Comparison of ENCODE assay signal across 1 cellular context in genomic region chr1:174995121-174995520, GRCh38.
TF ChIP-seq lines count a peak whose summit lies in the region.

No MANE protein-coding gene starts in this region.

TF ChIP-seq in HepG2, 621 proteins besides CTCF, POLR2A, EP300 and RAD21 (continued from another document and continues in another):
- no peak for TF ChIP-seq ZNF281 (CRISPR knock-in tag; IDR thresholded peaks at IDR 0.05; ENCODE audit: borderline replicate concordance)
- no peak for TF ChIP-seq SP5 (CRISPR knock-in tag; IDR thresholded peaks at IDR 0.05; ENCODE audit: borderline replicate concordance, low read depth)
- TF ChIP-seq ZFP82 (CRISPR knock-in tag; IDR thresholded peaks at IDR 0.05; ENCODE audit: borderline replicate concordance): no peak
- TF ChIP-seq FOXK2 (IDR thresholded peaks at IDR 0.05): no peak
- TF ChIP-seq NR2F1 (CRISPR knock-in tag; IDR thresholded peaks at IDR 0.05): peak in 1 of 2 experiments; percentile 46; a peak in 1 of 4 replicates
- peak; percentile 52; the same call in 1 of the 2 replicates for TF ChIP-seq ARID5B (CRISPR knock-in tag; IDR thresholded peaks at IDR 0.05)
- no peak for TF ChIP-seq IRX3 (CRISPR knock-in tag; IDR thresholded peaks at IDR 0.05; ENCODE audit: borderline replicate concordance, low read depth)
- no peak for TF ChIP-seq ZNF556 (CRISPR knock-in tag; IDR thresholded peaks at IDR 0.05; ENCODE audit: borderline replicate concordance)
- TF ChIP-seq BHLHE40 (IDR thresholded peaks at IDR 0.05; ENCODE audit: low read length): no peak
- TF ChIP-seq NR2F2 (IDR thresholded peaks at IDR 0.05; ENCODE audit: borderline replicate concordance, low read depth): peak; percentile 71; the same call in 1 of the 2 replicates
- TF ChIP-seq MEF2D (CRISPR knock-in tag; IDR thresholded peaks at IDR 0.05): no peak
- TF ChIP-seq CEBPZ (IDR thresholded peaks at IDR 0.05; ENCODE audit: low read length): no peak
- TF ChIP-seq ZNF609 (CRISPR knock-in tag; IDR thresholded peaks at IDR 0.05; ENCODE audit: borderline replicate concordance): 0 out of 2 replicates have a peak, but pooled peaks have one; percentile 20
- no peak for TF ChIP-seq SNAPC4 (CRISPR knock-in tag; IDR thresholded peaks at IDR 0.05)
- TF ChIP-seq E2F5 (CRISPR knock-in tag; conservative IDR thresholded peaks at IDR 0.05): no peak
- peak; percentile 24; the same call in 1 of the 2 replicates for TF ChIP-seq NR2F6 (IDR thresholded peaks at IDR 0.05)
- TF ChIP-seq NR2F6 (CRISPR knock-in tag; IDR thresholded peaks at IDR 0.05): no peak
- TF ChIP-seq ZNF225 (CRISPR knock-in tag; IDR thresholded peaks at IDR 0.05): no peak
- TF ChIP-seq FOSL2 (CRISPR knock-in tag; IDR thresholded peaks at IDR 0.05): peak; percentile 50; the same call in 1 of the 2 replicates
- TF ChIP-seq THYN1 (CRISPR knock-in tag; IDR thresholded peaks at IDR 0.05; ENCODE audit: borderline replicate concordance, low read depth): no peak
- TF ChIP-seq TBP (CRISPR knock-in tag; IDR thresholded peaks at IDR 0.05): no peak
- no peak for TF ChIP-seq E2F1 (CRISPR knock-in tag; IDR thresholded peaks at IDR 0.05)
- no peak for TF ChIP-seq LCORL (IDR thresholded peaks at IDR 0.05)
- no peak for TF ChIP-seq LCORL (CRISPR knock-in tag; IDR thresholded peaks at IDR 0.05)
- TF ChIP-seq XRCC5 (optimal IDR thresholded peaks at IDR 0.05; ENCODE audit: low read length): no peak
- TF ChIP-seq ZNF629 (CRISPR knock-in tag; conservative IDR thresholded peaks at IDR 0.05): no peak
- TF ChIP-seq EEA1 (CRISPR knock-in tag; IDR thresholded peaks at IDR 0.05; ENCODE audit: borderline replicate concordance): no peak
- TF ChIP-seq ZNF264 (CRISPR knock-in tag; IDR thresholded peaks at IDR 0.05): no peak
- no peak for TF ChIP-seq TOE1 (CRISPR knock-in tag; IDR thresholded peaks at IDR 0.05)
- TF ChIP-seq SMYD3 (CRISPR knock-in tag; IDR thresholded peaks at IDR 0.05): no peak
